In the genomic region with DNA sequence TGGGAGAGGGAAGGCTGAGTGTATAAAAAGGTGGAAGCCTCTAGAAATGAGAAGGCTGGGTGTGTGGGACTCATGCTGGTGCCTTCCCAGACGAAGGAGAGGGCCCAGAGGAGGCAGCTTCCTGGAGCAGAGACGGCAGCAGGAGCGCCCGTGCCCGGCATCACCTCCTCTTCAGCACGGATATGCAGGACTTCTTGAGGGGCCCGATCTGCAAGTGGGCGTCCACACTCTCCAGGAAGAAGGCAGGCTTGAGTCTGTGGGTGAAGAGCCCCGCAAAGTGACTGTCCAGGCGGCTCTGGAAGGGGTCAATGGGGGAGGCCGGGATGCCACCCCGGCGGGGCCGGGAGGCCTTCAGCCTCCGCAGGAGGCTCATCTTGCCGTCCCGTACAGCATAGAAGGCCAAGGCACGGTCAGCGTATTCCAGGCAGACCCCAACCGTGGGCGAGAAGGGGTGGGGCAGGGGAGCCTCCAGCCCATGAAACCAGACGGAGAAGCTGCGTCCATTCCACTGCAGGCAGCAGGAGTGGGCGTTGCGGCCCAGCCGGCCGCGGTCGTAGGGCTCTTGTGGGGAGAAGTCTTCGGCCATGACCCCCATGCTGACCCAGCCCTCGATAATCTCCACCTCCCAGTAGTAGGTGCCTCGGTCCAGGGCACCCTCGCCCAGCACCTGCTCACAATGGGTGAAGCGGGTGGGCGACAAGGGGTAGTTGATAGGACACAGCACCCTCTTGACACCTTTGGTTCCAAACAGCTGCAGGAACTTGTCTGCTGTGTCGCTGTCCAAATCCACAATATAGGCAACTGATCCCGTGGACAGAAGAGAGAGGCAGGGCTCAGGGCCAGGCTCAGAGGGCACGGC, we compare ENCODE assay signal across 13 cellular contexts. TPM values are rescaled to one million over a fixed set of nuclear protein-coding genes. Genes with fewer than 3 reads are reported as not detected.
A peak's percentile ranks its signal among the peaks of the same experiment; 100 is the strongest.
DNase-seq lines count a peak whose midpoint lies in the region; ATAC-seq and TF ChIP-seq lines count a peak whose summit lies in the region.
"Had no signal": no experiment of that assay in that cellular context is flagged by ENCODE, and none has a peak within 500 bp of the region (broad histone marks: within the 10 kb centered on the region; RNA-seq: fewer than 3 reads in every experiment).

No MANE protein-coding gene starts in this region.

- ATAC-seq in activated naive CD4-positive, alpha-beta T cell treated with anti-CD3 and anti-CD28 coated beads, Interleukin-2, amount 50 U/mL, for 72 hours = no peak
- no peak for ATAC-seq in upper lobe of left lung (ENCODE audit: low FRiP score in 2 of 2)
- ATAC-seq in GM18520 (IDR thresholded peaks at IDR 0.05; ENCODE audit: unreplicated experiment) = no peak
- no peak for ATAC-seq in GM21515 (IDR thresholded peaks at IDR 0.05; ENCODE audit: unreplicated experiment)
- ATAC-seq: natural killer cell had no signal

- TF ChIP-seq CTCF in ascending aorta (IDR thresholded peaks at IDR 0.05) (no peak), upper lobe of left lung (IDR thresholded peaks at IDR 0.05) (no peak)

- no peaks in the 10 kb centered on the region for H3K27me3 ChIP-seq in ascending aorta
- no peaks in the 10 kb centered on the region for H3K27me3 ChIP-seq in mucosa of stomach (ENCODE audit: control insufficient read depth, insufficient read depth, low read length)
- H3K27me3 ChIP-seq in upper lobe of left lung = peaks cover 0 to 3% (median 0%) of the 10 kb centered on the region in 4 donors

- peak overlapping the region; percentile 96 to 99 for H3K27ac ChIP-seq in ascending aorta
- H3K27ac ChIP-seq in upper lobe of left lung = peak overlapping the region in 3 of 4 donors; percentile 91 to 94 (median 94)

- peaks cover 40% of the 10 kb centered on the region for H3K4me1 Mint-ChIP-seq in activated naive CD4-positive, alpha-beta T cell treated with anti-CD3 and anti-CD28 coated beads, Interleukin-2, amount 50 U/mL, for 24 hours

- peaks cover 13% of the 10 kb centered on the region in 2 donors for H3K36me3 ChIP-seq in ascending aorta
- no peaks in the 10 kb centered on the region for H3K36me3 ChIP-seq in mucosa of stomach (ENCODE audit: control insufficient read depth, insufficient read depth, low read length)
- H3K36me3 ChIP-seq in upper lobe of left lung = peaks cover 0 to 24% (median 10%) of the 10 kb centered on the region in 4 donors

- TF ChIP-seq EP300 in upper lobe of left lung (IDR thresholded peaks at IDR 0.05) = no peak

- no peaks in the 10 kb centered on the region for H3K9me3 Mint-ChIP-seq in activated naive CD4-positive, alpha-beta T cell treated with anti-CD3 and anti-CD28 coated beads, Interleukin-2, amount 50 U/mL, for 24 hours
- no peaks in the 10 kb centered on the region for H3K9me3 Mint-ChIP-seq in activated naive CD4-positive, alpha-beta T cell treated with anti-CD3 and anti-CD28 coated beads, Interleukin-2, amount 50 U/mL, for 72 hours
- H3K9me3 Mint-ChIP-seq: IgD-negative memory B cell; natural killer cell; T-helper 1 cell treated with Interleukin-12 subunit alpha and Interleukin-12 subunit beta and Interleukin-4 antibody, amounts not matched to agents 30 μg/mL and 1 μg/mL, for 36 hours had no signal

- DNase-seq in activated naive CD4-positive, alpha-beta T cell treated with anti-CD3 and anti-CD28 coated beads, Interleukin-2, amount 50 U/mL, for 72 hours (ENCODE audit: low spot score in 2 of 2) = no peak
- DNase-seq in ascending aorta (ENCODE audit: low spot score in 2 of 2) (no peak), upper lobe of left lung (peak in 1 of 2 donors; percentile 83), mucosa of gallbladder (ENCODE audit: low spot score) (no peak)
- DNase-seq: natural killer cell; NCI-H2029 treated with DMSO at 0.1 percent for 48 hours; NK-92 treated with Interleukin-12 subunit alpha and Interleukin-12 subunit beta, amount 100 ng/mL, for 24 hours had no signal

- 88 to 94% methylated on average over 6 to 37 of the region's 38 CpGs for WGBS in upper lobe of left lung, 2 donors

- H3K9me3 ChIP-seq in ascending aorta = no peaks in the 10 kb centered on the region
- H3K9me3 ChIP-seq in mucosa of stomach (ENCODE audit: control insufficient read depth, low read length) = no peaks in the 10 kb centered on the region
- H3K9me3 ChIP-seq in upper lobe of left lung = no peaks in the 10 kb centered on the region

- no peaks in the 10 kb centered on the region for H3K27me3 Mint-ChIP-seq in activated naive CD4-positive, alpha-beta T cell treated with anti-CD3 and anti-CD28 coated beads, Interleukin-2, amount 50 U/mL, for 24 hours

- TF ChIP-seq POLR2A in upper lobe of left lung (IDR thresholded peaks at IDR 0.05) = no peak

- H3K4me1 ChIP-seq in ascending aorta (peaks cover 47 to 70% of the 10 kb centered on the region in 2 donors), mucosa of stomach (ENCODE audit: control insufficient read depth, insufficient read depth, low read length) (peaks cover 66% of the 10 kb centered on the region), upper lobe of left lung (peaks cover 53 to 67% (median 60%) of the 10 kb centered on the region in 4 donors)

- H3K4me3 Mint-ChIP-seq in activated naive CD4-positive, alpha-beta T cell treated with anti-CD3 and anti-CD28 coated beads, Interleukin-2, amount 50 U/mL, for 24 hours = no peak overlapping the region
- H3K4me3 Mint-ChIP-seq: natural killer cell had no signal

- peak overlapping the region; percentile 41 for H3K27ac Mint-ChIP-seq in activated naive CD4-positive, alpha-beta T cell treated with anti-CD3 and anti-CD28 coated beads, Interleukin-2, amount 50 U/mL, for 24 hours
- H3K27ac Mint-ChIP-seq in activated naive CD4-positive, alpha-beta T cell treated with anti-CD3 and anti-CD28 coated beads, Interleukin-2, amount 50 U/mL, for 72 hours = peak overlapping the region in 1 of 2 donors; percentile 42
- H3K27ac Mint-ChIP-seq: natural killer cell had no signal

- peak overlapping the region; percentile 87 for H3K9ac ChIP-seq in mucosa of stomach (ENCODE audit: low read length)

- peak overlapping the region in 1 of 2 donors; percentile 85 for H3K4me3 ChIP-seq in ascending aorta
- H3K4me3 ChIP-seq in mucosa of stomach (ENCODE audit: low read length) = no peak overlapping the region
- no peak overlapping the region for H3K4me3 ChIP-seq in upper lobe of left lung

- H3K36me3 Mint-ChIP-seq in activated naive CD4-positive, alpha-beta T cell treated with anti-CD3 and anti-CD28 coated beads, Interleukin-2, amount 50 U/mL, for 24 hours = no peaks in the 10 kb centered on the region
- H3K36me3 Mint-ChIP-seq in activated naive CD4-positive, alpha-beta T cell treated with anti-CD3 and anti-CD28 coated beads, Interleukin-2, amount 50 U/mL, for 72 hours = peaks cover 0 to 15% of the 10 kb centered on the region in 2 donors
- H3K36me3 Mint-ChIP-seq: IgD-negative memory B cell, natural killer cell had no signal

- intact Hi-C loops in ascending aorta (cut with DNase I) = loop anchor here (10.0 kb wide), 1 partner anchor 210 kb away; a partner anchor contains a TSS

RNA-seq across cellular contexts. Expression of a gene that starts 3.8 kb away (rescaled TPM):
- 10 to 100 TPM; 11.5 to 26.2 TPM for total RNA-seq in activated naive CD4-positive, alpha-beta T cell treated with anti-CD3 and anti-CD28 coated beads, Interleukin-2, amount 50 U/mL, for 72 hours
- total RNA-seq in ascending aorta = 132 TPM
- total RNA-seq in upper lobe of left lung = 10 to 100 TPM; 20.1 to 55.6 (median 33.3) TPM
- total RNA-seq in mucosa of gallbladder = 68.2 TPM

RNA-seq across cellular contexts. Expression of a gene that starts 19.4 kb away (rescaled TPM):
- 100 to 1,000 TPM in 1 of 2 donors, 10 to 100 TPM in 1; 78.2 to 144 TPM for total RNA-seq in activated naive CD4-positive, alpha-beta T cell treated with anti-CD3 and anti-CD28 coated beads, Interleukin-2, amount 50 U/mL, for 72 hours
- 50.7 TPM for total RNA-seq in ascending aorta
- total RNA-seq in upper lobe of left lung = 100 to 1,000 TPM in 2 of 6 donors, 10 to 100 TPM in 4; 70.1 to 183 (median 87.8) TPM
- total RNA-seq in mucosa of gallbladder = 160 TPM

RNA-seq across cellular contexts. Expression of a gene that starts 22.2 kb away (rescaled TPM):
- total RNA-seq in activated naive CD4-positive, alpha-beta T cell treated with anti-CD3 and anti-CD28 coated beads, Interleukin-2, amount 50 U/mL, for 72 hours = 10 to 100 TPM; 16.2 to 31.9 TPM
- total RNA-seq in ascending aorta (43.3 TPM), upper lobe of left lung (10 to 100 TPM; 23.4 to 35.1 (median 28.2) TPM), mucosa of gallbladder (24.0 TPM)

RNA-seq across cellular contexts. Expression of a gene that starts 30.1 kb away (rescaled TPM):
- 100 to 1,000 TPM; 101 to 105 TPM for total RNA-seq in activated naive CD4-positive, alpha-beta T cell treated with anti-CD3 and anti-CD28 coated beads, Interleukin-2, amount 50 U/mL, for 72 hours
- 31.9 TPM for total RNA-seq in ascending aorta
- 100 to 1,000 TPM in 1 of 6 donors, 10 to 100 TPM in 5; 35.4 to 115 (median 77.0) TPM for total RNA-seq in upper lobe of left lung
- 107 TPM for total RNA-seq in mucosa of gallbladder

RNA-seq across cellular contexts. Expression of a gene that starts 30.3 kb away (rescaled TPM):
- total RNA-seq in activated naive CD4-positive, alpha-beta T cell treated with anti-CD3 and anti-CD28 coated beads, Interleukin-2, amount 50 U/mL, for 72 hours = 100 to 1,000 TPM; 128 to 143 TPM
- total RNA-seq in ascending aorta (33.1 TPM), upper lobe of left lung (100 to 1,000 TPM in 4 of 6 donors, 10 to 100 TPM in 2; 38.0 to 243 (median 123) TPM), mucosa of gallbladder (26.4 TPM)
